Comparison of ENCODE assay signal across 27 cellular contexts in genomic region chr11:22656128-22656527, GRCh38. TPM values are rescaled to one million over a fixed set of nuclear protein-coding genes. Genes with fewer than 3 reads are reported as not detected.
DNase-seq lines count a peak whose midpoint lies in the region; ATAC-seq and TF ChIP-seq lines count a peak whose summit lies in the region.
"Had no signal": no experiment of that assay in that cellular context is flagged by ENCODE, and none has a peak within 500 bp of the region (broad histone marks: within the 10 kb centered on the region; RNA-seq: fewer than 3 reads in every experiment).

No MANE protein-coding gene starts in this region.

- H3K9me3 ChIP-seq in SJCRH30 (replicated peaks) = no peaks in the 10 kb centered on the region
- H3K9me3 ChIP-seq: prostate gland had no signal

- TF ChIP-seq CTCF in 22Rv1 (IDR thresholded peaks at IDR 0.05) = no peak
- no peak for TF ChIP-seq CTCF in KMS-11 (conservative IDR thresholded peaks at IDR 0.05; ENCODE audit: low read depth, low read length)
- no peak for TF ChIP-seq CTCF in fibroblast of mammary gland (conservative IDR thresholded peaks at IDR 0.05; ENCODE audit: control insufficient read depth, insufficient read depth, low read depth, low read length)
- TF ChIP-seq CTCF in lower leg skin (IDR thresholded peaks at IDR 0.05) = no peak

- H3K4me3 ChIP-seq in KMS-11 (IDR thresholded peaks at IDR 0.05; ENCODE audit: insufficient read depth, low read depth, low read length) (no peak overlapping the region), SJCRH30 (no peak overlapping the region), fibroblast of mammary gland (ENCODE audit: control insufficient read depth, low read depth, low read length) (no peak overlapping the region), lower leg skin (ENCODE audit: low read depth, poor library complexity, severe bottlenecking) (no peak overlapping the region)
- H3K4me3 ChIP-seq: prostate gland, smooth muscle cell had no signal

- H3K79me2 ChIP-seq in KMS-11 (ENCODE audit: insufficient read depth, low read depth) = no peaks in the 10 kb centered on the region

- H3K36me3 ChIP-seq in KMS-11 (ENCODE audit: insufficient read depth) (no peaks in the 10 kb centered on the region), SJCRH30 (no peaks in the 10 kb centered on the region)
- H3K36me3 ChIP-seq: brain microvascular endothelial cell, prostate gland had no signal

- H2AFZ ChIP-seq in KMS-11 (ENCODE audit: low read depth) = 0 out of 2 replicates have a peak overlapping the region, but pooled peaks have one; percentile 35

- no peak overlapping the region for H3K9ac ChIP-seq in KMS-11

- H3K4me2 ChIP-seq in KMS-11 = peak overlapping the region; percentile 91
- H3K4me2 ChIP-seq: smooth muscle cell had no signal

- H3K27me3 ChIP-seq in KMS-11 (ENCODE audit: insufficient read depth, low read depth) = no peaks in the 10 kb centered on the region
- H3K27me3 ChIP-seq in SJCRH30 = no peaks in the 10 kb centered on the region
- H3K27me3 ChIP-seq: brain microvascular endothelial cell had no signal

- no peak for ATAC-seq in GM18520 (IDR thresholded peaks at IDR 0.05; ENCODE audit: unreplicated experiment)
- ATAC-seq: activated CD8-positive, alpha-beta T cell treated with anti-CD3 and anti-CD28 coated beads for 36 hours; esophagus mucosa had no signal

- intact Hi-C loops in lower leg skin (cut with DNase I; ENCODE audit: low total_unique reads) = no loop called here

- no peaks in the 10 kb centered on the region for H4K20me1 ChIP-seq in KMS-11 (ENCODE audit: insufficient read depth)

- DNase-seq in SJCRH30 (peak in 1 of 2 experiments; percentile 61), fibroblast of mammary gland (ENCODE audit: low read depth) (peak; percentile 6), DMS79 (lab: John Stamatoyannopoulos, UW) (no peak), lower leg skin (ENCODE audit: low spot score in 2 of 2) (no peak), OCI-M2 (lab: John Stamatoyannopoulos, UW; ENCODE audit: unreplicated experiment) (no peak)
- DNase-seq: activated B cell treated with CpG ODN at 0.5 μM for 24 hours; activated CD8-positive, alpha-beta T cell treated with anti-CD3 and anti-CD28 coated beads for 36 hours; activated naive CD8-positive, alpha-beta T cell treated with anti-CD3 and anti-CD28 coated beads, Interleukin-2, amount 10 ng/mL, durations not matched to agents 7 days and 5 days; activated T-cell treated with anti-CD3 and anti-CD28 coated beads, Interleukin-2, amount 50 U/mL, for 48 hours; brain microvascular endothelial cell; dermis blood vessel endothelial cell; EL; H9; hypothalamus; kidney glomerular epithelial cell; NCI-H1092; NCI-H2107; nephron progenitor cell; Right ventricle myocardium superior; stimulated activated CD4-positive, alpha-beta T cell treated with anti-CD3 and anti-CD28 coated beads, Interleukin-4, amount 100 ng/mL, for 24 hours; substantia nigra had no signal

- H3K4me1 ChIP-seq in KMS-11 (ENCODE audit: low read depth, poor library complexity, severe bottlenecking) = peaks cover 55% of the 10 kb centered on the region
- peaks cover 12% of the 10 kb centered on the region for H3K4me1 ChIP-seq in SJCRH30
- H3K4me1 ChIP-seq: prostate gland had no signal

- no peak for TF ChIP-seq POLR2A in lower leg skin (IDR thresholded peaks at IDR 0.05)

- peak overlapping the region; percentile 61 for H3K27ac ChIP-seq in 22Rv1
- H3K27ac ChIP-seq in KMS-11 = peak overlapping the region; percentile 55
- H3K27ac ChIP-seq in SJCRH30 = 0 out of 2 replicates have a peak overlapping the region, but pooled peaks have one; percentile 12
- H3K27ac ChIP-seq: brain microvascular endothelial cell, prostate gland had no signal

RNA-seq across cellular contexts. Expression of gene GAS2, which starts 10.3 kb away (rescaled TPM):
- total RNA-seq in SJCRH30 (2014; rRNA removed; shearing (Covaris generic)) = 3.7 and 4.4 TPM in 2 replicates
- total RNA-seq in lower leg skin = 1 to 10 TPM in 2 of 4 donors, under 1 TPM in 2; 0.54 to 2.1 (median 1.2) TPM

RNA-seq across cellular contexts. Expression of gene FANCF, which starts 30.5 kb away (rescaled TPM):
- total RNA-seq in SJCRH30 (2014; rRNA removed; shearing (Covaris generic)) = 8.7 and 9.8 TPM in 2 replicates
- total RNA-seq in lower leg skin = 10 to 100 TPM in 1 of 4 donors, 1 to 10 TPM in 3; 6.6 to 12.6 (median 8.6) TPM
